8 cellular contexts compared by ENCODE assay signal in genomic region chr1:110235839-110236682, GRCh38. TPM values are rescaled to one million over a fixed set of nuclear protein-coding genes. Genes with fewer than 3 reads are reported as not detected.
DNase-seq lines count a peak whose midpoint lies in the region; FAIRE-seq and TF ChIP-seq lines count a peak whose summit lies in the region.

No MANE protein-coding gene starts in this region.

- H3K4me3 ChIP-seq in mammary epithelial cell (replicated peaks in 1 of 3; ENCODE audit: insufficient read depth in 1 of 3, low read depth in 2 of 3, low read length in 3 of 3) (no peak overlapping the region), small intestine (ENCODE audit: low read depth in 1 of 2, low read length in 2 of 2) (no peak overlapping the region), endodermal cell (ENCODE audit: low read length) (no peak overlapping the region)

- no peaks in the 10 kb centered on the region for H3K9me3 Mint-ChIP-seq in endodermal cell

- TF ChIP-seq CTCF in mammary epithelial cell (conservative IDR thresholded peaks at IDR 0.05 in 1 of 2, IDR thresholded peaks at IDR 0.05 in 1 of 2; ENCODE audit: extremely low read depth in 1 of 2, insufficient read depth in 1 of 2, low read depth in 1 of 2, low read length in 2 of 2): no peak
- TF ChIP-seq CTCF in endodermal cell (conservative IDR thresholded peaks at IDR 0.05): no peak

- H3K27ac Mint-ChIP-seq in endodermal cell: no peak overlapping the region

- H3K4me3 Mint-ChIP-seq in endodermal cell: no peak overlapping the region

- H3K79me2 ChIP-seq in mammary epithelial cell (ENCODE audit: insufficient read depth, low read length): no peaks in the 10 kb centered on the region

- peaks cover 2% of the 10 kb centered on the region for H3K27me3 Mint-ChIP-seq in endodermal cell (ENCODE audit: insufficient read depth)

- dilution Hi-C loops in mammary epithelial cell (cut with HindIII; ENCODE audit: low sequenced_read_pairs): no loop called here

- H3K27me3 ChIP-seq in mammary epithelial cell (ENCODE audit: insufficient read depth, low read length): no peaks in the 10 kb centered on the region
- H3K27me3 ChIP-seq in small intestine (ENCODE audit: control insufficient read depth in 2 of 2, insufficient read depth in 2 of 2, low read length in 2 of 2): no peaks in the 10 kb centered on the region
- no peaks in the 10 kb centered on the region for H3K27me3 ChIP-seq in endodermal cell (ENCODE audit: control insufficient read depth, insufficient read depth, low read length, poor library complexity, severe bottlenecking)

- in situ Hi-C loops in mammary epithelial cell (cut with MboI; ENCODE audit: low sequenced_read_pairs in 2 of 2): no loop called here

- H3K9ac ChIP-seq in mammary epithelial cell (ENCODE audit: insufficient read depth, low read length): no peak overlapping the region
- H3K9ac ChIP-seq in endodermal cell (ENCODE audit: extremely low read depth, low read length, poor library complexity, severe bottlenecking): no peak overlapping the region

- H4K20me1 ChIP-seq in mammary epithelial cell (ENCODE audit: insufficient read depth, low read length): no peaks in the 10 kb centered on the region

- no peaks in the 10 kb centered on the region for H3K4me1 Mint-ChIP-seq in endodermal cell

- intact Hi-C loops in mammary epithelial cell (cut with micrococcal nuclease): no loop called here

- H3K27ac ChIP-seq in mammary epithelial cell (ENCODE audit: insufficient read depth, low read depth, low read length) (peak overlapping the region; percentile 27), small intestine (ENCODE audit: low read depth in 1 of 2, low read length in 1 of 2) (peak overlapping the region in 1 of 2 donors; percentile 62), endodermal cell (ENCODE audit: low read depth, low read length) (no peak overlapping the region)

- peaks cover 32% of the 10 kb centered on the region for H3K4me1 ChIP-seq in mammary epithelial cell (ENCODE audit: insufficient read depth, low read length)
- H3K4me1 ChIP-seq in small intestine (ENCODE audit: control insufficient read depth in 2 of 2, insufficient read depth in 1 of 2, low read depth in 1 of 2, low read length in 1 of 2): peaks cover 0 to 11% of the 10 kb centered on the region in 2 donors
- peaks cover 4% of the 10 kb centered on the region for H3K4me1 ChIP-seq in endodermal cell (ENCODE audit: control insufficient read depth, insufficient read depth, low read length)

- H3K36me3 ChIP-seq in mammary epithelial cell (ENCODE audit: insufficient read depth, low read length) (no peaks in the 10 kb centered on the region), small intestine (ENCODE audit: control insufficient read depth in 2 of 2, insufficient read depth in 2 of 2, low read length in 2 of 2) (no peaks in the 10 kb centered on the region), endodermal cell (ENCODE audit: control insufficient read depth, insufficient read depth, low read length) (no peaks in the 10 kb centered on the region)

- no peak for FAIRE-seq in small intestine (lab: Jason Lieb, UNC)

- CTCF ChIA-PET in mammary epithelial cell (lab: Charles Lee; ENCODE audit: low non-redundant PET): no interaction called here

- H3K36me3 Mint-ChIP-seq in endodermal cell (ENCODE audit: low read depth): no peaks in the 10 kb centered on the region

- DNase-seq in activated CD4-positive, alpha-beta T cell treated with anti-CD3 and anti-CD28 coated beads for 24 hours (ENCODE audit: low read depth in 2 of 2): peak; percentile 22 to 28
- DNase-seq in activated CD4-positive, alpha-beta T cell treated with anti-CD3 and anti-CD28 coated beads, Interleukin-2, amount 50 U/mL, for 1 hour: no peak
- DNase-seq in NOMO-1 treated with DMSO at 0.1 percent for 48 hours (lab: John Stamatoyannopoulos, UW; ENCODE audit: unreplicated experiment): peak; percentile 67
- DNase-seq in mammary epithelial cell: peak; percentile 92
- peak; percentile 36 for DNase-seq in small intestine
- no peak for DNase-seq in OCI-M2 (lab: John Stamatoyannopoulos, UW; ENCODE audit: unreplicated experiment)
- no peak for DNase-seq in endodermal cell
- DNase-seq in activated gamma-delta T cell treated with Interleukin-2 at 50 U/mL for 16 hours: no peak

- no peaks in the 10 kb centered on the region for H3K9me3 ChIP-seq in mammary epithelial cell (replicated peaks; ENCODE audit: insufficient read depth, low read length)
- no peaks in the 10 kb centered on the region for H3K9me3 ChIP-seq in small intestine (ENCODE audit: control insufficient read depth, low read depth)
- H3K9me3 ChIP-seq in endodermal cell (ENCODE audit: control insufficient read depth, low read length): no peaks in the 10 kb centered on the region

- peak overlapping the region; percentile 40 for H3K4me2 ChIP-seq in mammary epithelial cell (ENCODE audit: insufficient read depth, low read depth, low read length)

- BruUV-seq in mammary epithelial cell (replicated peaks; lab: Mats Ljungman, UMichigan): no TSS peak

- H2AFZ ChIP-seq in mammary epithelial cell (ENCODE audit: low read depth, low read length): peak overlapping the region; percentile 74

- 35% methylated on average over 11 of the region's 11 CpGs for WGBS in mammary epithelial cell (ENCODE audit: low coverage, missing lambda C conversion rate)
- 44 to 56% (median 50%) methylated on average over 11 of the region's 11 CpGs for WGBS in small intestine, 3 donors
- 85 to 89% methylated on average over 8 to 11 of the region's 11 CpGs for WGBS in endodermal cell (ENCODE audit: insufficient coverage in 1 of 2, insufficient read length in 1 of 2), 2 experiments

RNA-seq across cellular contexts. Expression of gene KCNC4, which starts 25.9 kb away (rescaled TPM):
- total RNA-seq in mammary epithelial cell: 1 to 10 TPM; 5.3 to 6.7 TPM
- polyA plus RNA-seq in mammary epithelial cell: 3.6 TPM
- 8.2 TPM for polyA minus RNA-seq in mammary epithelial cell
- polyA plus RNA-seq in small intestine: 1 to 10 TPM in 1 of 3 donors, under 1 TPM in 2; under 0.01 to 3.7 (median 0.67) TPM
- 10 to 100 TPM in 1 of 2 donors, 1 to 10 TPM in 1; 7.6 to 10.2 TPM for total RNA-seq in endodermal cell
- polyA plus RNA-seq in endodermal cell (2013, experiment 1 of 2): 5.3 TPM
- polyA plus RNA-seq in endodermal cell (2013, experiment 2 of 2): 4.8 TPM

Comparison
In these comparisons a context has a peak if more than half of its experiments do, and no peak if none do; other contexts are left out.
1. DNase-seq: peak in activated CD4-positive, alpha-beta T cell treated with anti-CD3 and anti-CD28 coated beads for 24 hours (2 of 2), NOMO-1 treated with DMSO at 0.1 percent for 48 hours (single experiment), mammary epithelial cell (single experiment) and small intestine (single experiment); none in activated CD4-positive, alpha-beta T cell treated with anti-CD3 and anti-CD28 coated beads, Interleukin-2, amount 50 U/mL, for 1 hour (single experiment), OCI-M2 (single experiment), endodermal cell (single experiment) and activated gamma-delta T cell treated with Interleukin-2 at 50 U/mL for 16 hours (single experiment).